ENCODE assay signal across 22 cellular contexts in genomic region chr15:65298731-65299130, GRCh38. TPM values are rescaled to one million over a fixed set of nuclear protein-coding genes. Genes with fewer than 3 reads are reported as not detected.
DNase-seq lines count a peak whose midpoint lies in the region; ATAC-seq, FAIRE-seq and TF ChIP-seq lines count a peak whose summit lies in the region.
"Had no signal": no experiment of that assay in that cellular context is flagged by ENCODE, and none has a peak within 500 bp of the region (broad histone marks: within the 10 kb centered on the region; RNA-seq: fewer than 3 reads in every experiment).

No MANE protein-coding gene starts in this region.

- H3K27me3 Mint-ChIP-seq in activated naive CD4-positive, alpha-beta T cell treated with anti-CD3 and anti-CD28 coated beads for 36 hours (ENCODE audit: low read depth): peaks cover 2% of the 10 kb centered on the region
- H3K27me3 Mint-ChIP-seq in astrocyte (ENCODE audit: low read depth, unreplicated experiment): no peaks in the 10 kb centered on the region

- H3K9me3 Mint-ChIP-seq in activated naive CD4-positive, alpha-beta T cell treated with anti-CD3 and anti-CD28 coated beads for 36 hours: no peaks in the 10 kb centered on the region
- no peaks in the 10 kb centered on the region for H3K9me3 Mint-ChIP-seq in astrocyte (ENCODE audit: unreplicated experiment)

- TF ChIP-seq CTCF in MM.1S (IDR thresholded peaks at IDR 0.05; ENCODE audit: low read length): no peak
- TF ChIP-seq CTCF in astrocyte (IDR thresholded peaks at IDR 0.05; ENCODE audit: insufficient read depth, low read depth, low read length): no peak

- H3K36me3 Mint-ChIP-seq in activated naive CD4-positive, alpha-beta T cell treated with anti-CD3 and anti-CD28 coated beads for 36 hours (ENCODE audit: low read depth): no peaks in the 10 kb centered on the region
- H3K36me3 Mint-ChIP-seq in astrocyte (ENCODE audit: low read depth, unreplicated experiment): no peaks in the 10 kb centered on the region

- peaks cover 38% of the 10 kb centered on the region for H3F3A ChIP-seq in MM.1S (ENCODE audit: insufficient read depth, low read length)

- H3K9me2 ChIP-seq in MM.1S (replicated peaks; ENCODE audit: insufficient read depth, low read length): no peaks in the 10 kb centered on the region

- H3K27me3 ChIP-seq in MM.1S (replicated peaks; ENCODE audit: insufficient read depth, low read length) (no peaks in the 10 kb centered on the region), astrocyte (ENCODE audit: insufficient read depth, low read length) (no peaks in the 10 kb centered on the region)
- H3K27me3 ChIP-seq: body of pancreas, ovary had no signal

- H3K4me3 ChIP-seq in MM.1S (ENCODE audit: low read length): no peak overlapping the region
- H3K4me3 ChIP-seq in astrocyte (ENCODE audit: insufficient read depth, low read depth, low read length): no peak overlapping the region
- H3K4me3 ChIP-seq: body of pancreas, coronary artery, ovary had no signal

- H4K20me1 ChIP-seq in MM.1S (ENCODE audit: insufficient read depth, low read length) (no peaks in the 10 kb centered on the region), astrocyte (ENCODE audit: insufficient read depth, low read length) (no peaks in the 10 kb centered on the region)

- H3K9me3 ChIP-seq in MM.1S (replicated peaks; ENCODE audit: insufficient read depth, low read length) (no peaks in the 10 kb centered on the region), astrocyte (ENCODE audit: insufficient read depth, low read depth, low read length) (no peaks in the 10 kb centered on the region)
- H3K9me3 ChIP-seq: body of pancreas, ovary had no signal

- H3K4me1 Mint-ChIP-seq in activated naive CD4-positive, alpha-beta T cell treated with anti-CD3 and anti-CD28 coated beads for 36 hours (ENCODE audit: low read depth): peaks cover 25% of the 10 kb centered on the region
- H3K4me1 Mint-ChIP-seq in astrocyte (ENCODE audit: low read depth, unreplicated experiment): peaks cover 2% of the 10 kb centered on the region

- H3K4me3 Mint-ChIP-seq in activated naive CD4-positive, alpha-beta T cell treated with anti-CD3 and anti-CD28 coated beads for 36 hours: peak overlapping the region; percentile 70
- H3K4me3 Mint-ChIP-seq in astrocyte (ENCODE audit: unreplicated experiment): peak overlapping the region; percentile 27

- H3K27ac ChIP-seq in MM.1S (ENCODE audit: low read length) (no peak overlapping the region), astrocyte (ENCODE audit: low read depth, low read length) (no peak overlapping the region)
- H3K27ac ChIP-seq: coronary artery, ovary had no signal

- intact Hi-C loops in activated naive CD4-positive, alpha-beta T cell treated with anti-CD3 and anti-CD28 coated beads for 36 hours (cut with micrococcal nuclease): loop anchor here (5.0 kb wide), 1 partner anchor 494 kb away; the partner anchor contains the start of gene DENND4A
- intact Hi-C loops in posterior vena cava (cut with DNase I): loop anchor here in 1 of 2 donors (5.0 kb wide), 1 partner anchor 471 kb away; the partner anchor contains the start of gene PIF1

- no peak for FAIRE-seq in astrocyte (lab: Jason Lieb, UNC)
- FAIRE-seq: G401.6 had no signal

- ATAC-seq in HG02884 (IDR thresholded peaks at IDR 0.05; ENCODE audit: unreplicated experiment) (no peak), HG02610 (IDR thresholded peaks at IDR 0.05; ENCODE audit: unreplicated experiment) (no peak)
- ATAC-seq: activated CD4-positive, CD25-positive, alpha-beta regulatory T cell treated with anti-CD3 and anti-CD28 coated beads, Interleukin-2, amount 50 U/mL, for 24 hours; body of pancreas; left cardiac atrium; Right ventricle myocardium inferior had no signal

- H3K27ac Mint-ChIP-seq in activated naive CD4-positive, alpha-beta T cell treated with anti-CD3 and anti-CD28 coated beads for 36 hours: peak overlapping the region; percentile 81
- H3K27ac Mint-ChIP-seq in astrocyte (ENCODE audit: unreplicated experiment): no peak overlapping the region

- CTCF ChIA-PET in activated naive CD4-positive, alpha-beta T cell treated with anti-CD3 and anti-CD28 coated beads for 36 hours (lab: Charles Lee): interaction anchor here (1.0 to 1.8 kb wide), 4 partner anchors 23 to 263 kb away, joined by 3 to 4 read pairs (median 4); no protein-coding TSS in a partner anchor

- no peak for DNase-seq in activated naive CD4-positive, alpha-beta T cell treated with anti-CD3 and anti-CD28 coated beads for 36 hours
- DNase-seq in activated naive CD4-positive, alpha-beta T cell (lab: John Stamatoyannopoulos, UW): no peak
- no peak for DNase-seq in MM.1S
- DNase-seq in astrocyte (ENCODE audit: low read depth): no peak
- peak; percentile 34 for DNase-seq in posterior vena cava (ENCODE audit: low spot score)
- no peak for DNase-seq in kidney tubule cell (ENCODE audit: low spot score)
- DNase-seq: body of pancreas; COR-L47; foreskin fibroblast; left cardiac atrium; NCI-H1930; NCI-H446; stimulated activated CD4-positive, alpha-beta T cell treated with anti-CD3 and anti-CD28 coated beads, Interleukin-2, amount 100 ng/mL, for 24 hours; T-helper 9 cell had no signal

- H3K9ac ChIP-seq in MM.1S (ENCODE audit: low read length): no peak overlapping the region; the same call in 1 of the 2 replicates
- no peak overlapping the region for H3K9ac ChIP-seq in astrocyte (ENCODE audit: low read length)

- H3K36me3 ChIP-seq in MM.1S (replicated peaks; ENCODE audit: insufficient read depth, low read length) (no peaks in the 10 kb centered on the region), astrocyte (ENCODE audit: insufficient read depth, low read length) (no peaks in the 10 kb centered on the region)
- H3K36me3 ChIP-seq: ovary had no signal

- H3K4me1 ChIP-seq in MM.1S (ENCODE audit: low read length) (peaks cover 6% of the 10 kb centered on the region; the same call in 1 of the 2 replicates), astrocyte (ENCODE audit: insufficient read depth, low read length) (peaks cover 14% of the 10 kb centered on the region)

- H3K79me2 ChIP-seq in MM.1S (ENCODE audit: low read length): no peaks in the 10 kb centered on the region
- H3K79me2 ChIP-seq in astrocyte (ENCODE audit: insufficient read depth, low read length): no peaks in the 10 kb centered on the region

- H2AFZ ChIP-seq in MM.1S (ENCODE audit: low read length) (no peak overlapping the region), astrocyte (ENCODE audit: low read depth, low read length) (no peak overlapping the region)

- H3K4me2 ChIP-seq in MM.1S (ENCODE audit: low read depth, low read length): peak overlapping the region; percentile 83; the same call in 1 of the 2 replicates
- no peak overlapping the region for H3K4me2 ChIP-seq in astrocyte (ENCODE audit: low read length)

RNA-seq across cellular contexts. Expression of gene RNU5A-1, which starts 2.9 kb away (rescaled TPM):
- not detected for total RNA-seq in activated naive CD4-positive, alpha-beta T cell treated with anti-CD3 and anti-CD28 coated beads for 36 hours
- total RNA-seq in astrocyte (not detected in 2 replicates), posterior vena cava (not detected)
- total RNA-seq: body of pancreas, left cardiac atrium, mononuclear cell, ovary, Right ventricle myocardium inferior had no signal

RNA-seq across cellular contexts. Expression of gene RNU5B-1, which starts 5.7 kb away (rescaled TPM):
- total RNA-seq in activated naive CD4-positive, alpha-beta T cell treated with anti-CD3 and anti-CD28 coated beads for 36 hours: not detected
- total RNA-seq in astrocyte (11.7 TPM in 1 of 2 replicates, not detected in the other), posterior vena cava (100 to 1,000 TPM in 1 of 2 donors, 10 to 100 TPM in 1; 95.0 to 102 TPM)
- total RNA-seq: body of pancreas, mononuclear cell had no signal

RNA-seq across cellular contexts. Expression of gene PARP16, which starts 12.0 kb away (rescaled TPM):
- total RNA-seq in activated naive CD4-positive, alpha-beta T cell treated with anti-CD3 and anti-CD28 coated beads for 36 hours: 10 to 100 TPM; 16.2 to 16.8 TPM
- total RNA-seq in astrocyte (2.7 and 4.7 TPM in 2 replicates), posterior vena cava (1 to 10 TPM; 7.4 TPM)
